In the genomic region with DNA sequence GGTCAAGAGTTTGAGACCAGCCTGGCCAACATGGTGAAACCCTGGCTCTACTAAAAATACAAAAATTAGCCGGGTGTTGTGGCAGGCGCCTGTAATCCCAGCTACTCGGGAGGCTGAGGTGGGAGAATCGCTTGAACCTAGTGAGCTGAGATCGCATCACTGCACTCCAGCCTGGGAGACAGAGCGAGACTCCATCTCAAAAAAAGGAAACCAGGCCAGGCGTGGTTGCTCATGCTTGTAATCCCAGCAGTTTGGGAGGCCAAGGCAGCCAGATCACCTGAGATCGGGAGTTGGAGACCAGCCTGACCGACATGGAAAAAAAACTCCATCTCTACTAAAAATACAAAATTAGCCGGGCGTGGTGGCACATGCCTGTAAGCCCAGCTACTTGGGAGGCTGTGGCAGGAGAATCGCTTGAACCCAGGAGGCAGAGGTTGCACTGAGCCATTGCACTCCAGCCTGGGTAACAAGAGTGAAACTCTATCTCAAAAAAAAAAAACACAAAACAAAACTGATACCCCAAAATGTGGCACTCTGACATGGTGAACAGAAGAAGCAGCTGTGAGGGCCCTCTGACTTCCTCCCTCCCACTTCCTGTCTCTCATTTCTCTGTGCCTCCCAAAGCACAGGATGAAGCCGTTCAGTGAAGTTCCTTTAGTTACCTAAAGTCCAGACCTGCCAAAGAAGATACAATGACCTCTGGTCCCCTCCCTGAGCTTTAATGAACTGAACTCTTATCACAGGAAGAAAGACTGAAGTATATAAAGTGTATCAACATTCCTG, we compare ENCODE assay signal across 8 cellular contexts.
DNase-seq lines count a peak whose midpoint lies in the region; ATAC-seq and TF ChIP-seq lines count a peak whose summit lies in the region.
"Not testable (repeated sequence)": the region's sequence is repeated elsewhere in the genome, so short reads cannot be mapped to it uniquely, and the experiment has no call there.

No MANE protein-coding gene starts in this region.

- not testable (repeated sequence) for H3K4me3 Mint-ChIP-seq in activated T-cell treated with anti-CD3 and anti-CD28 coated beads, Interleukin-2, amount 50 U/mL, for 4 hours
- H3K4me3 Mint-ChIP-seq in naive B cell: peak overlapping the region in 7 of 8 donors; percentile 6 to 85 (median 66)

- H3K4me1 Mint-ChIP-seq in activated T-cell treated with anti-CD3 and anti-CD28 coated beads, Interleukin-2, amount 50 U/mL, for 4 hours (ENCODE audit: low read depth): peaks cover 11% of the 10 kb centered on the region
- peaks cover 15 to 31% (median 21%) of the 10 kb centered on the region in 3 donors for H3K4me1 Mint-ChIP-seq in naive B cell

- not testable (repeated sequence) for H3K27me3 Mint-ChIP-seq in activated T-cell treated with anti-CD3 and anti-CD28 coated beads, Interleukin-2, amount 50 U/mL, for 4 hours (ENCODE audit: low read depth); naive B cell

- DNase-seq in GM06990 (ENCODE audit: extremely low read depth, insufficient read length) (peak; percentile 57), Peyer's patch (peak in 2 of 3 donors; percentile 33 to 52), naive B cell (peak; percentile 45)
- not testable (repeated sequence) for DNase-seq in activated T-cell treated with anti-CD3 and anti-CD28 coated beads, Interleukin-2, amount 50 U/mL, for 4 hours

- H3K9me3 ChIP-seq in Peyer's patch: not testable (repeated sequence)

- H3K27me3 ChIP-seq in GM06990 (replicated peaks; ENCODE audit: control insufficient read depth, insufficient read depth, low read length); Peyer's patch: not testable (repeated sequence)

- ATAC-seq in GM19023 (IDR thresholded peaks at IDR 0.05; ENCODE audit: unreplicated experiment) (peak; percentile 71), GM21423 (IDR thresholded peaks at IDR 0.05; ENCODE audit: unreplicated experiment) (peak; percentile 88), HG02852 (IDR thresholded peaks at IDR 0.05; ENCODE audit: unreplicated experiment) (peak; percentile 89), HG03432 (IDR thresholded peaks at IDR 0.05; ENCODE audit: unreplicated experiment) (peak; percentile 89), naive B cell (ENCODE audit: low read depth in 2 of 2) (peak; percentile 85 to 92)
- ATAC-seq in activated T-cell treated with anti-CD3 and anti-CD28 coated beads, Interleukin-2, amount 50 U/mL, for 4 hours: peak; percentile 40 to 43

- H3K4me1 ChIP-seq in Peyer's patch: not testable (repeated sequence)

- H3K9me3 Mint-ChIP-seq in activated T-cell treated with anti-CD3 and anti-CD28 coated beads, Interleukin-2, amount 50 U/mL, for 4 hours: peaks cover 15% of the 10 kb centered on the region
- H3K9me3 Mint-ChIP-seq in naive B cell: peaks cover 4 to 20% (median 15%) of the 10 kb centered on the region in 7 donors

- not testable (repeated sequence) for TF ChIP-seq CTCF in GM06990 (IDR thresholded peaks at IDR 0.05; ENCODE audit: insufficient read depth, low read length, poor library complexity, severe bottlenecking); Peyer's patch (IDR thresholded peaks at IDR 0.05)

- not testable (repeated sequence) for TF ChIP-seq POLR2A in Peyer's patch (IDR thresholded peaks at IDR 0.05)

- peak overlapping the region in 1 of 4 donors; percentile 47 for H3K27ac ChIP-seq in Peyer's patch

- not testable (repeated sequence) for H3K4me3 ChIP-seq in GM06990 (replicated peaks; ENCODE audit: low read depth, low read length); Peyer's patch

- H3K36me3 Mint-ChIP-seq in activated T-cell treated with anti-CD3 and anti-CD28 coated beads, Interleukin-2, amount 50 U/mL, for 4 hours (ENCODE audit: insufficient read depth): not testable (repeated sequence)
- H3K36me3 Mint-ChIP-seq in naive B cell: peaks cover 0 to 11% of the 10 kb centered on the region in 2 donors

- H3K36me3 ChIP-seq in GM06990 (ENCODE audit: control insufficient read depth, insufficient read depth, low read length); Peyer's patch: not testable (repeated sequence)

- H3K27ac Mint-ChIP-seq in naive B cell: peak overlapping the region; percentile 82 to 96 (median 94)
